In the genomic region with DNA sequence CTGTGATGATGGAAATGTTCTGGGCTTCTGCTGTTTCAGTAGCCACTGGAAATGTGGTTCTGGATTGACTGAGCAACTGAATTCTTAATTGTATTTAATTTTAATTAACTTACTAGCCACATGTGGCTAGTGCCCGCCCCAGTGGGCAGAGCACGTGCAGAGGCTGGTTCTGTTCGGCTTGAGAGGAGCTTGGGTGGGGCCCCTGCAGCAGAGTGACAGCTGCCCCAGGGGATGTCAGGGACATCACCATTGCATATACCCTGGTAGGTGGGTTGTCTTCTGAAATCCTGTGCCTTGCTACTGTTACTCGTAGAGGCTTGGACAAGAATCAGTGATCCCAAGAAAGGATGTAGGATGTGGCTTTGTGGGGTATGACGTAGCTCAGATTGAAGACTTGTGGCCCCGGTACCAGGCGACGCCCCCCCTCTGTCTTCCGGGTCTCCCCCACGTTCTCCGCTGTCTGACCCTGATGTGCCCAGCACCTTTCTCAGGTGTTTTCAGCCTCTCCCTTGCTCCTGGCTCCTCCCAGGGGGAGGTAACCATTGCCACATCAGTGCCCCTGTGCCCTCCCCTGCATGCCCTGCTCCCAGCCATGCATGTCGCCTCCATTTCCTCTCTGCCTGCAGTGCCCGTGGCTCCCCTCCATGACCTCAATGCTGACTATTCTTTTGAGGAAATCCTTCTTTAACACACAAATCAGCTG, we compare ENCODE assay signal across 8 cellular contexts.
DNase-seq lines count a peak whose midpoint lies in the region; ATAC-seq, FAIRE-seq and TF ChIP-seq lines count a peak whose summit lies in the region.

No MANE protein-coding gene starts in this region.

- H3K4me1 Mint-ChIP-seq in activated CD4-positive, alpha-beta T cell treated with anti-CD3 and anti-CD28 coated beads, Interleukin-2, amount 10 ng/mL, durations not matched to agents 24 days and 14 days = no peaks in the 10 kb centered on the region
- H3K4me1 Mint-ChIP-seq in central memory CD8-positive, alpha-beta T cell = peaks cover 8% of the 10 kb centered on the region
- H3K4me1 Mint-ChIP-seq in stimulated activated memory B cell treated with anti-CD40 and anti-IgM and Interleukin-4, amounts not matched to agents 10 μg/mL and 1 μg/mL and 100 μg/mL, for 72 hours = peaks cover 11% of the 10 kb centered on the region
- H3K4me1 Mint-ChIP-seq in osteocyte (ENCODE audit: unreplicated experiment) = peaks cover 44% of the 10 kb centered on the region

- FAIRE-seq in GM19239 (lab: Jason Lieb, UNC) = no peak

- H3K4me3 Mint-ChIP-seq in activated CD4-positive, alpha-beta T cell treated with anti-CD3 and anti-CD28 coated beads, Interleukin-2, amount 10 ng/mL, durations not matched to agents 24 days and 14 days = peak overlapping the region; percentile 18
- H3K4me3 Mint-ChIP-seq in central memory CD8-positive, alpha-beta T cell = peak overlapping the region; percentile 47
- H3K4me3 Mint-ChIP-seq in stimulated activated memory B cell treated with anti-CD40 and anti-IgM and Interleukin-4, amounts not matched to agents 10 μg/mL and 1 μg/mL and 100 μg/mL, for 72 hours = peak overlapping the region; percentile 54
- H3K4me3 Mint-ChIP-seq in osteocyte (ENCODE audit: unreplicated experiment) = no peak overlapping the region

- H3K9me3 Mint-ChIP-seq in activated CD4-positive, alpha-beta T cell treated with anti-CD3 and anti-CD28 coated beads, Interleukin-2, amount 10 ng/mL, durations not matched to agents 24 days and 14 days = no peaks in the 10 kb centered on the region
- H3K9me3 Mint-ChIP-seq in central memory CD8-positive, alpha-beta T cell = no peaks in the 10 kb centered on the region
- H3K9me3 Mint-ChIP-seq in stimulated activated memory B cell treated with anti-CD40 and anti-IgM and Interleukin-4, amounts not matched to agents 10 μg/mL and 1 μg/mL and 100 μg/mL, for 72 hours = no peaks in the 10 kb centered on the region
- H3K9me3 Mint-ChIP-seq in osteocyte (ENCODE audit: unreplicated experiment) = no peaks in the 10 kb centered on the region

- intact Hi-C loops in activated CD4-positive, alpha-beta T cell treated with anti-CD3 and anti-CD28 coated beads, Interleukin-2, amount 10 ng/mL, durations not matched to agents 24 days and 14 days (cut with micrococcal nuclease) = no loop called here

- no peaks in the 10 kb centered on the region for H3K36me3 Mint-ChIP-seq in activated CD4-positive, alpha-beta T cell treated with anti-CD3 and anti-CD28 coated beads, Interleukin-2, amount 10 ng/mL, durations not matched to agents 24 days and 14 days (ENCODE audit: low read depth)
- no peaks in the 10 kb centered on the region for H3K36me3 Mint-ChIP-seq in central memory CD8-positive, alpha-beta T cell (ENCODE audit: insufficient read depth)
- H3K36me3 Mint-ChIP-seq in stimulated activated memory B cell treated with anti-CD40 and anti-IgM and Interleukin-4, amounts not matched to agents 10 μg/mL and 1 μg/mL and 100 μg/mL, for 72 hours = no peaks in the 10 kb centered on the region
- H3K36me3 Mint-ChIP-seq in osteocyte (ENCODE audit: unreplicated experiment) = no peaks in the 10 kb centered on the region

- no peak overlapping the region for H3K27ac Mint-ChIP-seq in activated CD4-positive, alpha-beta T cell treated with anti-CD3 and anti-CD28 coated beads, Interleukin-2, amount 10 ng/mL, durations not matched to agents 24 days and 14 days
- no peak overlapping the region for H3K27ac Mint-ChIP-seq in central memory CD8-positive, alpha-beta T cell (ENCODE audit: low read depth)
- peak overlapping the region; percentile 42 for H3K27ac Mint-ChIP-seq in stimulated activated memory B cell treated with anti-CD40 and anti-IgM and Interleukin-4, amounts not matched to agents 10 μg/mL and 1 μg/mL and 100 μg/mL, for 72 hours
- no peak overlapping the region for H3K27ac Mint-ChIP-seq in osteocyte (ENCODE audit: unreplicated experiment)

- no peak for TF ChIP-seq CTCF in osteocyte (IDR thresholded peaks at IDR 0.05)

- H3K27me3 Mint-ChIP-seq in activated CD4-positive, alpha-beta T cell treated with anti-CD3 and anti-CD28 coated beads, Interleukin-2, amount 10 ng/mL, durations not matched to agents 24 days and 14 days = peaks cover 5% of the 10 kb centered on the region
- H3K27me3 Mint-ChIP-seq in central memory CD8-positive, alpha-beta T cell = peaks cover 18% of the 10 kb centered on the region
- H3K27me3 Mint-ChIP-seq in stimulated activated memory B cell treated with anti-CD40 and anti-IgM and Interleukin-4, amounts not matched to agents 10 μg/mL and 1 μg/mL and 100 μg/mL, for 72 hours = no peaks in the 10 kb centered on the region
- H3K27me3 Mint-ChIP-seq in osteocyte (ENCODE audit: unreplicated experiment) = no peaks in the 10 kb centered on the region

- no peak for ATAC-seq in central memory CD8-positive, alpha-beta T cell (replicated peaks; ENCODE audit: extremely low read depth, poor library complexity, severe bottlenecking)
- peak; percentile 94 for ATAC-seq in stimulated activated memory B cell treated with anti-CD40 and anti-IgM and Interleukin-4, amounts not matched to agents 10 μg/mL and 1 μg/mL and 100 μg/mL, for 72 hours

- DNase-seq in activated CD4-positive, alpha-beta T cell treated with anti-CD3 and anti-CD28 coated beads, Interleukin-2, amount 10 ng/mL, durations not matched to agents 24 days and 14 days = peak; percentile 58
- DNase-seq in activated CD4-positive, alpha-beta T cell treated with anti-CD3 and anti-CD28 coated beads for 48 hours = no peak
- DNase-seq in NCI-H146 treated with DMSO at 0.1 percent for 48 hours (lab: John Stamatoyannopoulos, UW; ENCODE audit: unreplicated experiment) (peak; percentile 88), GM19239 (ENCODE audit: insufficient read length, low spot score) (no peak), DMS114 treated with DMSO at 0.1 percent for 48 hours (lab: John Stamatoyannopoulos, UW; ENCODE audit: unreplicated experiment) (no peak), osteocyte (ENCODE audit: extremely low spot score, unreplicated experiment) (no peak)
- no peak for DNase-seq in central memory CD8-positive, alpha-beta T cell (ENCODE audit: low spot score in 2 of 2)

Comparison
In these comparisons a context has a peak if more than half of its experiments do, and no peak if none do; other contexts are left out.
1. DNase-seq: peak in activated CD4-positive, alpha-beta T cell treated with anti-CD3 and anti-CD28 coated beads, Interleukin-2, amount 10 ng/mL, durations not matched to agents 24 days and 14 days (single experiment) and NCI-H146 treated with DMSO at 0.1 percent for 48 hours (single experiment); none in activated CD4-positive, alpha-beta T cell treated with anti-CD3 and anti-CD28 coated beads for 48 hours (single experiment), central memory CD8-positive, alpha-beta T cell (0 of 2), GM19239 (single experiment), DMS114 treated with DMSO at 0.1 percent for 48 hours (single experiment) and osteocyte (single experiment).